Comparison of ENCODE assay signal across 1 cellular context in the genomic region with DNA sequence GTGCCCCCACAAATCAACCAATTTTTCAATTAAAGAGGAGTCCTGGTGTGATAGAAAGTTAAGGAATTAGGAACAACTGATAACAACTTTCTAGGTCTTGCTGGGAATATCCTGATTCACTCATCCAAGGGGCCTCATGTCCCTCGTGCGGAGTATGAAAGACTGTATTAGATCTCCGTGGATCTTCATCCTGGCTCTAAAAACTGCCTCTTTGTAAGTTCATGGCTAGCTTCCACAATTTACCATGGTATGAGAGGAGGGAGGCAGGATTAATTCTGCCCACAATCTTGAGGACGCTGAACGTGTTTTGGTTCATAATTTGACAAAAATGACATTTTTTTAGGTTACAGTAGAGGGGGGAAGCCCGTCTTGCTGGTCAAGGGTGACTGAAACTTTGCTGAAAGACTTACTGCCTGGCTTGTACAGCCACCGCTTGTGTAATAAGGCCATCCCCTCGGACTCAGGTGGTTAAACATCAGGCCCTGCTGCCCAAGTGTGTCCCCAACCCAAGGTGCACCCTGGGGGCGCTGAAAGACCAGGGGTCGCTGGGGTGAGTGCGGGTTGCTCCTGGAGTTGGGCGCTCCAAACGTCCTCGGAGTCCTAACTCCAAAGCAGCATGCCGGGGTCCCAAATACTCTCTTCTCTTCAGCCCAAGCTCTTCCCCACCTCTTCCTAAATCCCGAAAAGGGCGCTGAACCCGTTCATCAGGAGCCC.
TF ChIP-seq lines count a peak whose summit lies in the region.

No MANE protein-coding gene starts in this region.

TF ChIP-seq in HepG2, 621 proteins besides CTCF, POLR2A, EP300 and RAD21 (continued from another document and continues in another):
- TF ChIP-seq ZNF101 (CRISPR knock-in tag; IDR thresholded peaks at IDR 0.05; ENCODE audit: borderline replicate concordance, low read depth): no peak
- TF ChIP-seq ZNF468 (CRISPR knock-in tag; IDR thresholded peaks at IDR 0.05): no peak
- no peak for TF ChIP-seq HHEX (CRISPR knock-in tag; IDR thresholded peaks at IDR 0.05)
- TF ChIP-seq JUND (CRISPR knock-in tag; IDR thresholded peaks at IDR 0.05): no peak
- no peak for TF ChIP-seq NFRKB (IDR thresholded peaks at IDR 0.05)
- no peak for TF ChIP-seq SYNCRIP (IDR thresholded peaks at IDR 0.05; ENCODE audit: insufficient read depth, low read depth, low read length)
- TF ChIP-seq, protein P1, sequence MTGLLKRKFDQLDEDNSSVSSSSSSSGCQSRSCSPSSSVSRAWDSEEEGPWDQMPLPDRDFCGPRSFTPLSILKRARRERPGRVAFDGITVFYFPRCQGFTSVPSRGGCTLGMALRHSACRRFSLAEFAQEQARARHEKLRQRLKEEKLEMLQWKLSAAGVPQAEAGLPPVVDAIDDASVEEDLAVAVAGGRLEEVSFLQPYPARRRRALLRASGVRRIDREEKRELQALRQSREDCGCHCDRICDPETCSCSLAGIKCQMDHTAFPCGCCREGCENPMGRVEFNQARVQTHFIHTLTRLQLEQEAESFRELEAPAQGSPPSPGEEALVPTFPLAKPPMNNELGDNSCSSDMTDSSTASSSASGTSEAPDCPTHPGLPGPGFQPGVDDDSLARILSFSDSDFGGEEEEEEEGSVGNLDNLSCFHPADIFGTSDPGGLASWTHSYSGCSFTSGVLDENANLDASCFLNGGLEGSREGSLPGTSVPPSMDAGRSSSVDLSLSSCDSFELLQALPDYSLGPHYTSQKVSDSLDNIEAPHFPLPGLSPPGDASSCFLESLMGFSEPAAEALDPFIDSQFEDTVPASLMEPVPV (CRISPR knock-in tag; IDR thresholded peaks at IDR 0.05): no peak; the same call in 1 of the 2 replicates
- no peak for TF ChIP-seq ZNF768 (CRISPR knock-in tag; IDR thresholded peaks at IDR 0.05)
- no peak for TF ChIP-seq SATB2 (CRISPR knock-in tag; IDR thresholded peaks at IDR 0.05)
- no peak for TF ChIP-seq ZNF780A (CRISPR knock-in tag; IDR thresholded peaks at IDR 0.05)
- TF ChIP-seq, protein P2, sequence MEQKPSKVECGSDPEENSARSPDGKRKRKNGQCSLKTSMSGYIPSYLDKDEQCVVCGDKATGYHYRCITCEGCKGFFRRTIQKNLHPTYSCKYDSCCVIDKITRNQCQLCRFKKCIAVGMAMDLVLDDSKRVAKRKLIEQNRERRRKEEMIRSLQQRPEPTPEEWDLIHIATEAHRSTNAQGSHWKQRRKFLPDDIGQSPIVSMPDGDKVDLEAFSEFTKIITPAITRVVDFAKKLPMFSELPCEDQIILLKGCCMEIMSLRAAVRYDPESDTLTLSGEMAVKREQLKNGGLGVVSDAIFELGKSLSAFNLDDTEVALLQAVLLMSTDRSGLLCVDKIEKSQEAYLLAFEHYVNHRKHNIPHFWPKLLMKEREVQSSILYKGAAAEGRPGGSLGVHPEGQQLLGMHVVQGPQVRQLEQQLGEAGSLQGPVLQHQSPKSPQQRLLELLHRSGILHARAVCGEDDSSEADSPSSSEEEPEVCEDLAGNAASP (CRISPR knock-in tag; IDR thresholded peaks at IDR 0.05; ENCODE audit: borderline replicate concordance): peak; percentile 40; the same call in 1 of the 2 replicates
- TF ChIP-seq, protein P3, sequence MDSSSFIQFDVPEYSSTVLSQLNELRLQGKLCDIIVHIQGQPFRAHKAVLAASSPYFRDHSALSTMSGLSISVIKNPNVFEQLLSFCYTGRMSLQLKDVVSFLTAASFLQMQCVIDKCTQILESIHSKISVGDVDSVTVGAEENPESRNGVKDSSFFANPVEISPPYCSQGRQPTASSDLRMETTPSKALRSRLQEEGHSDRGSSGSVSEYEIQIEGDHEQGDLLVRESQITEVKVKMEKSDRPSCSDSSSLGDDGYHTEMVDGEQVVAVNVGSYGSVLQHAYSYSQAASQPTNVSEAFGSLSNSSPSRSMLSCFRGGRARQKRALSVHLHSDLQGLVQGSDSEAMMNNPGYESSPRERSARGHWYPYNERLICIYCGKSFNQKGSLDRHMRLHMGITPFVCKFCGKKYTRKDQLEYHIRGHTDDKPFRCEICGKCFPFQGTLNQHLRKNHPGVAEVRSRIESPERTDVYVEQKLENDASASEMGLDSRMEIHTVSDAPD (CRISPR knock-in tag; IDR thresholded peaks at IDR 0.05): 0 out of 2 replicates have a peak, but pooled peaks have one; percentile 46
- no peak for TF ChIP-seq ZNF430 (CRISPR knock-in tag; IDR thresholded peaks at IDR 0.05)
- no peak for TF ChIP-seq FOXA1 (IDR thresholded peaks at IDR 0.05)
- TF ChIP-seq FOXA1 (CRISPR knock-in tag; IDR thresholded peaks at IDR 0.05): 0 out of 2 replicates have a peak, but pooled peaks have one; percentile 8
- 0 out of 2 replicates have a peak, but pooled peaks have one; percentile 4 for TF ChIP-seq PHF8 (CRISPR knock-in tag; IDR thresholded peaks at IDR 0.05)
- TF ChIP-seq HNF4A (CRISPR knock-in tag; IDR thresholded peaks at IDR 0.05): 0 out of 2 replicates have a peak, but pooled peaks have one; percentile 24
- 0 out of 2 replicates have a peak, but pooled peaks have one; percentile 21 for TF ChIP-seq ZSCAN31 (CRISPR knock-in tag; IDR thresholded peaks at IDR 0.05; ENCODE audit: low read depth)
- TF ChIP-seq SAP130 (CRISPR knock-in tag; IDR thresholded peaks at IDR 0.05; ENCODE audit: low read depth): 0 out of 2 replicates have a peak, but pooled peaks have one; percentile 21
- TF ChIP-seq U2AF2 (IDR thresholded peaks at IDR 0.05; ENCODE audit: low read depth, low read length): no peak
- TF ChIP-seq, protein P4, sequence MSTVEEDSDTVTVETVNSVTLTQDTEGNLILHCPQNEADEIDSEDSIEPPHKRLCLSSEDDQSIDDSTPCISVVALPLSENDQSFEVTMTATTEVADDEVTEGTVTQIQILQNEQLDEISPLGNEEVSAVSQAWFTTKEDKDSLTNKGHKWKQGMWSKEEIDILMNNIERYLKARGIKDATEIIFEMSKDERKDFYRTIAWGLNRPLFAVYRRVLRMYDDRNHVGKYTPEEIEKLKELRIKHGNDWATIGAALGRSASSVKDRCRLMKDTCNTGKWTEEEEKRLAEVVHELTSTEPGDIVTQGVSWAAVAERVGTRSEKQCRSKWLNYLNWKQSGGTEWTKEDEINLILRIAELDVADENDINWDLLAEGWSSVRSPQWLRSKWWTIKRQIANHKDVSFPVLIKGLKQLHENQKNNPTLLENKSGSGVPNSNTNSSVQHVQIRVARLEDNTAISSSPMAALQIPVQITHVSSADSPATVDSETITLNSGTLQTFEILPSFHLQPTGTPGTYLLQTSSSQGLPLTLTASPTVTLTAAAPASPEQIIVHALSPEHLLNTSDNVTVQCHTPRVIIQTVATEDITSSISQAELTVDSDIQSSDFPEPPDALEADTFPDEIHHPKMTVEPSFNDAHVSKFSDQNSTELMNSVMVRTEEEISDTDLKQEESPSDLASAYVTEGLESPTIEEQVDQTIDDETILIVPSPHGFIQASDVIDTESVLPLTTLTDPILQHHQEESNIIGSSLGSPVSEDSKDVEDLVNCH (CRISPR knock-in tag; IDR thresholded peaks at IDR 0.05): no peak
- TF ChIP-seq ESRRA (CRISPR knock-in tag; IDR thresholded peaks at IDR 0.05; ENCODE audit: low read depth): no peak
- TF ChIP-seq, protein P5, sequence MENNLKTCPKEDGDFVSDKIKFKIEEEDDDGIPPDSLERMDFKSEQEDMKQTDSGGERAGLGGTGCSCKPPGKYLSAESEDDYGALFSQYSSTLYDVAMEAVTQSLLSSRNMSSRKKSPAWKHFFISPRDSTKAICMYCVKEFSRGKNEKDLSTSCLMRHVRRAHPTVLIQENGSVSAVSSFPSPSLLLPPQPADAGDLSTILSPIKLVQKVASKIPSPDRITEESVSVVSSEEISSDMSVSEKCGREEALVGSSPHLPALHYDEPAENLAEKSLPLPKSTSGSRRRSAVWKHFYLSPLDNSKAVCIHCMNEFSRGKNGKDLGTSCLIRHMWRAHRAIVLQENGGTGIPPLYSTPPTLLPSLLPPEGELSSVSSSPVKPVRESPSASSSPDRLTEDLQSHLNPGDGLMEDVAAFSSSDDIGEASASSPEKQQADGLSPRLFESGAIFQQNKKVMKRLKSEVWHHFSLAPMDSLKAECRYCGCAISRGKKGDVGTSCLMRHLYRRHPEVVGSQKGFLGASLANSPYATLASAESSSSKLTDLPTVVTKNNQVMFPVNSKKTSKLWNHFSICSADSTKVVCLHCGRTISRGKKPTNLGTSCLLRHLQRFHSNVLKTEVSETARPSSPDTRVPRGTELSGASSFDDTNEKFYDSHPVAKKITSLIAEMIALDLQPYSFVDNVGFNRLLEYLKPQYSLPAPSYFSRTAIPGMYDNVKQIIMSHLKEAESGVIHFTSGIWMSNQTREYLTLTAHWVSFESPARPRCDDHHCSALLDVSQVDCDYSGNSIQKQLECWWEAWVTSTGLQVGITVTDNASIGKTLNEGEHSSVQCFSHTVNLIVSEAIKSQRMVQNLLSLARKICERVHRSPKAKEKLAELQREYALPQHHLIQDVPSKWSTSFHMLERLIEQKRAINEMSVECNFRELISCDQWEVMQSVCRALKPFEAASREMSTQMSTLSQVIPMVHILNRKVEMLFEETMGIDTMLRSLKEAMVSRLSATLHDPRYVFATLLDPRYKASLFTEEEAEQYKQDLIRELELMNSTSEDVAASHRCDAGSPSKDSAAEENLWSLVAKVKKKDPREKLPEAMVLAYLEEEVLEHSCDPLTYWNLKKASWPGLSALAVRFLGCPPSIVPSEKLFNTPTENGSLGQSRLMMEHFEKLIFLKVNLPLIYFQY (CRISPR knock-in tag; IDR thresholded peaks at IDR 0.05; ENCODE audit: borderline replicate concordance): no peak
- no peak for TF ChIP-seq ZNF12 (CRISPR knock-in tag; IDR thresholded peaks at IDR 0.05)
- TF ChIP-seq SMARCC2 (IDR thresholded peaks at IDR 0.05): no peak
- TF ChIP-seq, protein P6, sequence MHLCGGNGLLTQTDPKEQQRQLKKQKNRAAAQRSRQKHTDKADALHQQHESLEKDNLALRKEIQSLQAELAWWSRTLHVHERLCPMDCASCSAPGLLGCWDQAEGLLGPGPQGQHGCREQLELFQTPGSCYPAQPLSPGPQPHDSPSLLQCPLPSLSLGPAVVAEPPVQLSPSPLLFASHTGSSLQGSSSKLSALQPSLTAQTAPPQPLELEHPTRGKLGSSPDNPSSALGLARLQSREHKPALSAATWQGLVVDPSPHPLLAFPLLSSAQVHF (CRISPR knock-in tag; IDR thresholded peaks at IDR 0.05): no peak
- TF ChIP-seq MYC (CRISPR knock-in tag; IDR thresholded peaks at IDR 0.05; ENCODE audit: borderline replicate concordance): no peak
- TF ChIP-seq, protein P7, sequence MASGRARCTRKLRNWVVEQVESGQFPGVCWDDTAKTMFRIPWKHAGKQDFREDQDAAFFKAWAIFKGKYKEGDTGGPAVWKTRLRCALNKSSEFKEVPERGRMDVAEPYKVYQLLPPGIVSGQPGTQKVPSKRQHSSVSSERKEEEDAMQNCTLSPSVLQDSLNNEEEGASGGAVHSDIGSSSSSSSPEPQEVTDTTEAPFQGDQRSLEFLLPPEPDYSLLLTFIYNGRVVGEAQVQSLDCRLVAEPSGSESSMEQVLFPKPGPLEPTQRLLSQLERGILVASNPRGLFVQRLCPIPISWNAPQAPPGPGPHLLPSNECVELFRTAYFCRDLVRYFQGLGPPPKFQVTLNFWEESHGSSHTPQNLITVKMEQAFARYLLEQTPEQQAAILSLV (CRISPR knock-in tag; IDR thresholded peaks at IDR 0.05; ENCODE audit: borderline replicate concordance): no peak; the same call in 1 of the 2 replicates
- TF ChIP-seq, protein P8, sequence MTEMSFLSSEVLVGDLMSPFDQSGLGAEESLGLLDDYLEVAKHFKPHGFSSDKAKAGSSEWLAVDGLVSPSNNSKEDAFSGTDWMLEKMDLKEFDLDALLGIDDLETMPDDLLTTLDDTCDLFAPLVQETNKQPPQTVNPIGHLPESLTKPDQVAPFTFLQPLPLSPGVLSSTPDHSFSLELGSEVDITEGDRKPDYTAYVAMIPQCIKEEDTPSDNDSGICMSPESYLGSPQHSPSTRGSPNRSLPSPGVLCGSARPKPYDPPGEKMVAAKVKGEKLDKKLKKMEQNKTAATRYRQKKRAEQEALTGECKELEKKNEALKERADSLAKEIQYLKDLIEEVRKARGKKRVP (CRISPR knock-in tag; IDR thresholded peaks at IDR 0.05): no peak
- TF ChIP-seq, protein P9, sequence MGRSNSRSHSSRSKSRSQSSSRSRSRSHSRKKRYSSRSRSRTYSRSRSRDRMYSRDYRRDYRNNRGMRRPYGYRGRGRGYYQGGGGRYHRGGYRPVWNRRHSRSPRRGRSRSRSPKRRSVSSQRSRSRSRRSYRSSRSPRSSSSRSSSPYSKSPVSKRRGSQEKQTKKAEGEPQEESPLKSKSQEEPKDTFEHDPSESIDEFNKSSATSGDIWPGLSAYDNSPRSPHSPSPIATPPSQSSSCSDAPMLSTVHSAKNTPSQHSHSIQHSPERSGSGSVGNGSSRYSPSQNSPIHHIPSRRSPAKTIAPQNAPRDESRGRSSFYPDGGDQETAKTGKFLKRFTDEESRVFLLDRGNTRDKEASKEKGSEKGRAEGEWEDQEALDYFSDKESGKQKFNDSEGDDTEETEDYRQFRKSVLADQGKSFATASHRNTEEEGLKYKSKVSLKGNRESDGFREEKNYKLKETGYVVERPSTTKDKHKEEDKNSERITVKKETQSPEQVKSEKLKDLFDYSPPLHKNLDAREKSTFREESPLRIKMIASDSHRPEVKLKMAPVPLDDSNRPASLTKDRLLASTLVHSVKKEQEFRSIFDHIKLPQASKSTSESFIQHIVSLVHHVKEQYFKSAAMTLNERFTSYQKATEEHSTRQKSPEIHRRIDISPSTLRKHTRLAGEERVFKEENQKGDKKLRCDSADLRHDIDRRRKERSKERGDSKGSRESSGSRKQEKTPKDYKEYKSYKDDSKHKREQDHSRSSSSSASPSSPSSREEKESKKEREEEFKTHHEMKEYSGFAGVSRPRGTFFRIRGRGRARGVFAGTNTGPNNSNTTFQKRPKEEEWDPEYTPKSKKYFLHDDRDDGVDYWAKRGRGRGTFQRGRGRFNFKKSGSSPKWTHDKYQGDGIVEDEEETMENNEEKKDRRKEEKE (IDR thresholded peaks at IDR 0.05): no peak
- TF ChIP-seq DPF2 (CRISPR knock-in tag; IDR thresholded peaks at IDR 0.05; ENCODE audit: borderline replicate concordance, low read depth): no peak
- TF ChIP-seq, protein P10, sequence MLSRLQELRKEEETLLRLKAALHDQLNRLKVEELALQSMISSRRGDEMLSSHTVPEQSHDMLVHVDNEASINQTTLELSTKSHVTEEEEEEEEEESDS (CRISPR knock-in tag; IDR thresholded peaks at IDR 0.05; ENCODE audit: borderline replicate concordance): 0 out of 2 replicates have a peak, but pooled peaks have one; percentile 66
- TF ChIP-seq GTF2F1 (IDR thresholded peaks at IDR 0.05; ENCODE audit: low read length): no peak
- 0 out of 2 replicates have a peak, but pooled peaks have one; percentile 18 for TF ChIP-seq ZNF557 (CRISPR knock-in tag; IDR thresholded peaks at IDR 0.05)
- TF ChIP-seq MED8 (CRISPR knock-in tag; IDR thresholded peaks at IDR 0.05; ENCODE audit: insufficient replicate concordance): no peak
- TF ChIP-seq ARNTL (CRISPR knock-in tag; IDR thresholded peaks at IDR 0.05): no peak
- TF ChIP-seq ZNF383 (CRISPR knock-in tag; IDR thresholded peaks at IDR 0.05; ENCODE audit: borderline replicate concordance): no peak
- TF ChIP-seq, protein P11, sequence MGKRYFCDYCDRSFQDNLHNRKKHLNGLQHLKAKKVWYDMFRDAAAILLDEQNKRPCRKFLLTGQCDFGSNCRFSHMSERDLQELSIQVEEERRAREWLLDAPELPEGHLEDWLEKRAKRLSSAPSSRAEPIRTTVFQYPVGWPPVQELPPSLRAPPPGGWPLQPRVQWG (CRISPR knock-in tag; IDR thresholded peaks at IDR 0.05; ENCODE audit: borderline replicate concordance, low read depth): no peak
- no peak for TF ChIP-seq GZF1 (CRISPR knock-in tag; IDR thresholded peaks at IDR 0.05)
- TF ChIP-seq MZF1 (CRISPR knock-in tag; IDR thresholded peaks at IDR 0.05; ENCODE audit: borderline replicate concordance): no peak
- no peak for TF ChIP-seq NCOR1 (IDR thresholded peaks at IDR 0.05; ENCODE audit: borderline replicate concordance, low read length)
- no peak for TF ChIP-seq ZMYM2 (CRISPR knock-in tag; IDR thresholded peaks at IDR 0.05)
- 0 out of 2 replicates have a peak, but pooled peaks have one; percentile 12 for TF ChIP-seq PPARG (CRISPR knock-in tag; conservative IDR thresholded peaks at IDR 0.05)
- no peak; the same call in 1 of the 2 replicates for TF ChIP-seq ZMAT3 (CRISPR knock-in tag; conservative IDR thresholded peaks at IDR 0.05)
- peak; percentile 46; the same call in 1 of the 2 replicates for TF ChIP-seq ZFX (CRISPR knock-in tag; IDR thresholded peaks at IDR 0.05; ENCODE audit: low read depth)
